ENCODE assay signal across 8 cellular contexts in genomic region chr10:121927361-121927840, GRCh38. TPM values are rescaled to one million over a fixed set of nuclear protein-coding genes. Genes with fewer than 3 reads are reported as not detected.
DNase-seq lines count a peak whose midpoint lies in the region; ATAC-seq, FAIRE-seq and TF ChIP-seq lines count a peak whose summit lies in the region.

No MANE protein-coding gene starts in this region.

- H3K27me3 ChIP-seq in astrocyte (ENCODE audit: insufficient read depth, low read length), result no peaks in the 10 kb centered on the region

- peak; percentile 37 for ATAC-seq in GM19351 (IDR thresholded peaks at IDR 0.05; ENCODE audit: unreplicated experiment)
- ATAC-seq in HG03378 (IDR thresholded peaks at IDR 0.05; ENCODE audit: unreplicated experiment), result peak; percentile 39

- FAIRE-seq in astrocyte (lab: Jason Lieb, UNC), result no peak

- peak overlapping the region; percentile 89 for H3K4me3 Mint-ChIP-seq in astrocyte (ENCODE audit: unreplicated experiment)

- peak overlapping the region; percentile 94 for H2AFZ ChIP-seq in astrocyte (ENCODE audit: low read depth, low read length)

- TF ChIP-seq CTCF in C4-2B (conservative IDR thresholded peaks at IDR 0.05) (no peak), astrocyte (IDR thresholded peaks at IDR 0.05; ENCODE audit: insufficient read depth, low read depth, low read length) (no peak), retinal pigment epithelial cell (conservative IDR thresholded peaks at IDR 0.05; ENCODE audit: low read depth, low read length) (no peak)

- peak overlapping the region; percentile 89 for H3K4me2 ChIP-seq in astrocyte (ENCODE audit: low read length)

- no peaks in the 10 kb centered on the region for H3K36me3 ChIP-seq in astrocyte (ENCODE audit: insufficient read depth, low read length)

- peak overlapping the region; percentile 98 for H3K27ac ChIP-seq in C4-2B
- peak overlapping the region; percentile 91 for H3K27ac ChIP-seq in astrocyte (ENCODE audit: low read depth, low read length)

- peaks cover 5% of the 10 kb centered on the region for H4K20me1 ChIP-seq in astrocyte (ENCODE audit: insufficient read depth, low read length)

- peak overlapping the region; percentile 88 for H3K27ac Mint-ChIP-seq in astrocyte (ENCODE audit: unreplicated experiment)

- peaks cover 4% of the 10 kb centered on the region for H3K4me1 Mint-ChIP-seq in astrocyte (ENCODE audit: low read depth, unreplicated experiment)

- peak overlapping the region; percentile 95 for H3K9ac ChIP-seq in astrocyte (ENCODE audit: low read length)

- peaks cover 5% of the 10 kb centered on the region for H3K4me1 ChIP-seq in astrocyte (ENCODE audit: insufficient read depth, low read length)

- H3K79me2 ChIP-seq in astrocyte (ENCODE audit: insufficient read depth, low read length), result peaks cover 42% of the 10 kb centered on the region

- in situ Hi-C loops in SK-MEL-5 (cut with HindIII; ENCODE audit: low pct_unique_long_range_greater_than_20kb, low sequenced_read_pairs), result no loop called here
- in situ Hi-C loops in G401 (cut with HindIII; ENCODE audit: low sequenced_read_pairs), result no loop called here

- DNase-seq in SK-MEL-5 (ENCODE audit: low read depth, low spot score), result peak; percentile 38
- DNase-seq in astrocyte (ENCODE audit: low read depth), result peak; percentile 39
- DNase-seq in hypothalamus (lab: John Stamatoyannopoulos, UW), result peak in 43 of 51 donors; percentile 16 to 82 (median 57)
- DNase-seq in retinal pigment epithelial cell (ENCODE audit: low read depth), result no peak
- DNase-seq in G401 (ENCODE audit: low spot score), result no peak

- H3K4me3 ChIP-seq in astrocyte (ENCODE audit: insufficient read depth, low read depth, low read length), result peak overlapping the region; percentile 72
- peak overlapping the region; percentile 85 for H3K4me3 ChIP-seq in retinal pigment epithelial cell (ENCODE audit: low read length)

- H3K9me3 Mint-ChIP-seq in astrocyte (ENCODE audit: unreplicated experiment), result no peaks in the 10 kb centered on the region

- H3K9me3 ChIP-seq in astrocyte (ENCODE audit: insufficient read depth, low read depth, low read length), result no peaks in the 10 kb centered on the region

- H3K27me3 Mint-ChIP-seq in astrocyte (ENCODE audit: low read depth, unreplicated experiment), result no peaks in the 10 kb centered on the region

- peaks cover 2% of the 10 kb centered on the region for H3K36me3 Mint-ChIP-seq in astrocyte (ENCODE audit: low read depth, unreplicated experiment)

RNA-seq across cellular contexts. Expression of gene ATE1, which starts 0.4 kb away (rescaled TPM):
- 33.9 and 34.3 TPM in 2 replicates for total RNA-seq in SK-MEL-5 (2014; rRNA removed; shearing (Covaris generic))
- polyA plus RNA-seq in SK-MEL-5 (2015; cell fraction: cytosol; rRNA removed), result 17.3 and 21.8 TPM in 2 replicates
- polyA plus RNA-seq in SK-MEL-5 (2015; cell fraction: nucleus; rRNA removed), result 30.2 and 30.4 TPM in 2 replicates
- total RNA-seq in astrocyte, result 21.1 and 22.6 TPM in 2 replicates
- 35.6 and 58.1 TPM in 2 replicates for total RNA-seq in G401 (2014; rRNA removed; shearing (Covaris generic))

RNA-seq across cellular contexts. Expression of gene NSMCE4A, which starts 47.6 kb away (rescaled TPM):
- total RNA-seq in SK-MEL-5 (2014; rRNA removed; shearing (Covaris generic)), result 36.0 and 38.9 TPM in 2 replicates
- polyA plus RNA-seq in SK-MEL-5 (2015; cell fraction: cytosol; rRNA removed), result 29.4 and 33.2 TPM in 2 replicates
- polyA plus RNA-seq in SK-MEL-5 (2015; cell fraction: nucleus; rRNA removed), result 235 and 247 TPM in 2 replicates
- 9.5 and 13.1 TPM in 2 replicates for total RNA-seq in astrocyte
- 148 and 167 TPM in 2 replicates for total RNA-seq in G401 (2014; rRNA removed; shearing (Covaris generic))

Comparison
In these comparisons a context has a peak if more than half of its experiments do, and no peak if none do; other contexts are left out.
1. DNase-seq: peak in SK-MEL-5 (single experiment), astrocyte (single experiment) and hypothalamus (43 of 51); none in retinal pigment epithelial cell (single experiment) and G401 (single experiment).